ENCODE assay signal across 16 cellular contexts in the genomic region with DNA sequence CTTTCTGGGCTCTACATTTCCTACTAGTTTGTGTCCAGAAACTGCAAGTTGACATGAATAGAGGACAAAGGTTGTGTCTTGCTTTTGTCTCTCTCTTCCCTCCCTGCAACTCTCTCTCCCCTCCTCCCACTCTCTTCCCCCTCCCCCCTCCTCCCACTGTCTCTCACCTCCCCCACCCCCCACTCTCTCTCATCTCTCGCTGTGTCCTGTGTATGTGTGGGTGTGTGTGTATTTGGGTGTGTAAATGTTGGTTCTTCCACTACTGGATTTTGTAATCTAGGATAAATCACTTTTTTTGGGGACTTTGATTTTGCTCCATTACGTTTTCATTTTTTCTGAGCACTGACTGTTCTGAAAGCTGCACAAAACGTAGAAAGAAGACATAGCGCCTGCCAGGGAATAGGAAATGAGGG. TPM values are rescaled to one million over a fixed set of nuclear protein-coding genes. Genes with fewer than 3 reads are reported as not detected.
A peak's percentile ranks its signal among the peaks of the same experiment; 100 is the strongest.
DNase-seq lines count a peak whose midpoint lies in the region; ATAC-seq lines count a peak whose summit lies in the region.
"Had no signal": no experiment of that assay in that cellular context is flagged by ENCODE, and none has a peak within 500 bp of the region (broad histone marks: within the 10 kb centered on the region; RNA-seq: fewer than 3 reads in every experiment).

No MANE protein-coding gene starts in this region.

- no peak for DNase-seq in activated naive CD4-positive, alpha-beta T cell treated with anti-CD3 and anti-CD28 coated beads, Interleukin-2, amount 50 U/mL, for 72 hours (ENCODE audit: low spot score in 2 of 2)
- DNase-seq in activated naive CD4-positive, alpha-beta T cell treated with anti-CD3 and anti-CD28 coated beads, Interleukin-2, amount 50 U/mL, for 16 hours = no peak
- no peak for DNase-seq in activated T-helper 2 cell treated with anti-CD3 and anti-CD28 coated beads, Interferon-gamma antibody, Interleukin-2, Interleukin-4, amounts not matched to agents 10 μg/mL and 5 μg/mL and 100 μg/mL, durations not matched to agents 14 hours and 24 hours and 36 hours (ENCODE audit: low spot score)
- DNase-seq in left kidney (ENCODE audit: low read depth, low spot score) (peak; percentile 40), NCI-H128 (lab: John Stamatoyannopoulos, UW; ENCODE audit: unreplicated experiment) (no peak)
- DNase-seq in stimulated activated effector memory CD8-positive, alpha-beta T cell treated with anti-CD3 and anti-CD28 coated beads, Interleukin-12 subunit alpha, Interleukin-12 subunit beta, amount 100 ng/mL, for 72 hours (ENCODE audit: low spot score in 2 of 2) = no peak
- no peak for DNase-seq in stimulated activated CD4-positive, alpha-beta T cell treated with anti-CD3 and anti-CD28 coated beads, Interleukin-15, amount 100 ng/mL, for 24 hours
- DNase-seq in stimulated activated CD4-positive, alpha-beta T cell treated with anti-CD3 and anti-CD28 coated beads, Interleukin-4, amount 100 ng/mL, for 24 hours = no peak
- DNase-seq: activated T-cell treated with anti-CD3 and anti-CD28 coated beads, Interleukin-2, amount 50 U/mL, for 48 hours; anterior cingulate cortex; IMR-90; left lung; NCI-H2029 treated with DMSO at 0.1 percent for 48 hours; NCI-H510A treated with DMSO at 0.1 percent for 48 hours; SHP77 had no signal

- H3K4me1 Mint-ChIP-seq in activated T-helper 2 cell treated with anti-CD3 and anti-CD28 coated beads, Interferon-gamma antibody, Interleukin-2, Interleukin-4, amounts not matched to agents 10 μg/mL and 5 μg/mL and 100 μg/mL, durations not matched to agents 14 hours and 24 hours and 36 hours (ENCODE audit: low read depth) = peaks cover 15% of the 10 kb centered on the region
- H3K4me1 Mint-ChIP-seq in stimulated activated effector memory CD8-positive, alpha-beta T cell treated with anti-CD3 and anti-CD28 coated beads, Interleukin-12 subunit alpha, Interleukin-12 subunit beta, amount 100 ng/mL, for 72 hours = peaks cover 13% of the 10 kb centered on the region

- H3K36me3 Mint-ChIP-seq in activated naive CD4-positive, alpha-beta T cell treated with anti-CD3 and anti-CD28 coated beads, Interleukin-2, amount 50 U/mL, for 72 hours = peaks cover 0 to 38% of the 10 kb centered on the region in 2 donors
- H3K36me3 Mint-ChIP-seq in activated T-helper 2 cell treated with anti-CD3 and anti-CD28 coated beads, Interferon-gamma antibody, Interleukin-2, Interleukin-4, amounts not matched to agents 10 μg/mL and 5 μg/mL and 100 μg/mL, durations not matched to agents 14 hours and 24 hours and 36 hours (ENCODE audit: low read depth) = peaks cover 57% of the 10 kb centered on the region
- H3K36me3 Mint-ChIP-seq in stimulated activated effector memory CD8-positive, alpha-beta T cell treated with anti-CD3 and anti-CD28 coated beads, Interleukin-12 subunit alpha, Interleukin-12 subunit beta, amount 100 ng/mL, for 72 hours = peaks cover 37% of the 10 kb centered on the region

- intact Hi-C loops in activated T-helper 2 cell treated with anti-CD3 and anti-CD28 coated beads, Interferon-gamma antibody, Interleukin-2, Interleukin-4, amounts not matched to agents 10 μg/mL and 5 μg/mL and 100 μg/mL, durations not matched to agents 14 hours and 24 hours and 36 hours (cut with micrococcal nuclease) = no loop called here

- H3K27me3 Mint-ChIP-seq in activated T-helper 2 cell treated with anti-CD3 and anti-CD28 coated beads, Interferon-gamma antibody, Interleukin-2, Interleukin-4, amounts not matched to agents 10 μg/mL and 5 μg/mL and 100 μg/mL, durations not matched to agents 14 hours and 24 hours and 36 hours (ENCODE audit: low read depth) = no peaks in the 10 kb centered on the region
- H3K27me3 Mint-ChIP-seq: stimulated activated memory B cell treated with anti-CD40 and anti-IgM and Interleukin-4, amounts not matched to agents 10 μg/mL and 1 μg/mL and 100 μg/mL, for 72 hours had no signal

- H3K27ac Mint-ChIP-seq in activated naive CD4-positive, alpha-beta T cell treated with anti-CD3 and anti-CD28 coated beads, Interleukin-2, amount 50 U/mL, for 72 hours = peak overlapping the region; percentile 33 to 71
- H3K27ac Mint-ChIP-seq in activated T-helper 2 cell treated with anti-CD3 and anti-CD28 coated beads, Interferon-gamma antibody, Interleukin-2, Interleukin-4, amounts not matched to agents 10 μg/mL and 5 μg/mL and 100 μg/mL, durations not matched to agents 14 hours and 24 hours and 36 hours = no peak overlapping the region
- peak overlapping the region; percentile 23 for H3K27ac Mint-ChIP-seq in stimulated activated effector memory CD8-positive, alpha-beta T cell treated with anti-CD3 and anti-CD28 coated beads, Interleukin-12 subunit alpha, Interleukin-12 subunit beta, amount 100 ng/mL, for 72 hours
- H3K27ac Mint-ChIP-seq: stimulated activated memory B cell treated with anti-CD40 and anti-IgM and Interleukin-4, amounts not matched to agents 10 μg/mL and 1 μg/mL and 100 μg/mL, for 72 hours had no signal

- ATAC-seq in activated naive CD4-positive, alpha-beta T cell treated with anti-CD3 and anti-CD28 coated beads, Interleukin-2, amount 50 U/mL, for 72 hours = no peak
- no peak for ATAC-seq in stimulated activated effector memory CD8-positive, alpha-beta T cell treated with anti-CD3 and anti-CD28 coated beads, Interleukin-12 subunit alpha, Interleukin-12 subunit beta, amount 100 ng/mL, for 72 hours
- ATAC-seq: left lung; stimulated activated memory B cell treated with anti-CD40 and anti-IgM and Interleukin-4, amounts not matched to agents 10 μg/mL and 1 μg/mL and 100 μg/mL, for 72 hours had no signal

- no peaks in the 10 kb centered on the region for H3K9me3 Mint-ChIP-seq in activated naive CD4-positive, alpha-beta T cell treated with anti-CD3 and anti-CD28 coated beads, Interleukin-2, amount 50 U/mL, for 72 hours
- H3K9me3 Mint-ChIP-seq in activated T-helper 2 cell treated with anti-CD3 and anti-CD28 coated beads, Interferon-gamma antibody, Interleukin-2, Interleukin-4, amounts not matched to agents 10 μg/mL and 5 μg/mL and 100 μg/mL, durations not matched to agents 14 hours and 24 hours and 36 hours = no peaks in the 10 kb centered on the region
- H3K9me3 Mint-ChIP-seq in stimulated activated effector memory CD8-positive, alpha-beta T cell treated with anti-CD3 and anti-CD28 coated beads, Interleukin-12 subunit alpha, Interleukin-12 subunit beta, amount 100 ng/mL, for 72 hours = no peaks in the 10 kb centered on the region
- H3K9me3 Mint-ChIP-seq: stimulated activated memory B cell treated with anti-CD40 and anti-IgM and Interleukin-4, amounts not matched to agents 10 μg/mL and 1 μg/mL and 100 μg/mL, for 72 hours had no signal

- peak overlapping the region; percentile 3 for H3K4me3 Mint-ChIP-seq in activated T-helper 2 cell treated with anti-CD3 and anti-CD28 coated beads, Interferon-gamma antibody, Interleukin-2, Interleukin-4, amounts not matched to agents 10 μg/mL and 5 μg/mL and 100 μg/mL, durations not matched to agents 14 hours and 24 hours and 36 hours (ENCODE audit: low read depth)
- peak overlapping the region; percentile 29 for H3K4me3 Mint-ChIP-seq in stimulated activated effector memory CD8-positive, alpha-beta T cell treated with anti-CD3 and anti-CD28 coated beads, Interleukin-12 subunit alpha, Interleukin-12 subunit beta, amount 100 ng/mL, for 72 hours
- H3K4me3 Mint-ChIP-seq: stimulated activated memory B cell treated with anti-CD40 and anti-IgM and Interleukin-4, amounts not matched to agents 10 μg/mL and 1 μg/mL and 100 μg/mL, for 72 hours had no signal

RNA-seq across cellular contexts. Expression of gene AKAP11, which starts 48.4 kb away (rescaled TPM):
- total RNA-seq in activated naive CD4-positive, alpha-beta T cell treated with anti-CD3 and anti-CD28 coated beads, Interleukin-2, amount 50 U/mL, for 72 hours = 10 to 100 TPM; 34.3 to 42.3 TPM
- 34.9 and 35.0 TPM in 2 replicates for total RNA-seq in activated T-helper 2 cell treated with anti-CD3 and anti-CD28 coated beads, Interferon-gamma antibody, Interleukin-2, Interleukin-4, amounts not matched to agents 10 μg/mL and 5 μg/mL and 100 μg/mL, durations not matched to agents 14 hours and 24 hours and 36 hours
